In genomic region chr12:51262758-51263177, GRCh38 we compare ENCODE assay signal across 9 cellular contexts. TPM values are rescaled to one million over a fixed set of nuclear protein-coding genes. Genes with fewer than 3 reads are reported as not detected.
A peak's percentile ranks its signal among the peaks of the same experiment; 100 is the strongest.
DNase-seq lines count a peak whose midpoint lies in the region; ATAC-seq, FAIRE-seq and TF ChIP-seq lines count a peak whose summit lies in the region.
"Had no signal": no experiment of that assay in that cellular context is flagged by ENCODE, and none has a peak within 500 bp of the region (broad histone marks: within the 10 kb centered on the region; RNA-seq: fewer than 3 reads in every experiment).

No MANE protein-coding gene starts in this region.

- H3K9me1 ChIP-seq in K562 (ENCODE audit: control insufficient read depth, insufficient read depth, low read length): no peaks in the 10 kb centered on the region

- intact Hi-C loops in K562 (cut with micrococcal nuclease): no loop called here

- H3K27ac ChIP-seq in K562 (ENCODE audit: extremely low read depth, low read depth, low read length): no peak overlapping the region

- H3K9me3 Mint-ChIP-seq in activated CD8-positive, alpha-beta memory T cell treated with anti-CD3 and anti-CD28 coated beads, Interleukin-2, amount 10 ng/mL, durations not matched to agents 7 days and 5 days (ENCODE audit: low read depth): no peaks in the 10 kb centered on the region
- H3K9me3 Mint-ChIP-seq in nephron progenitor cell: no peaks in the 10 kb centered on the region

- no peak overlapping the region; the same call in 1 of the 2 replicates for H3K4me2 ChIP-seq in K562 (ENCODE audit: insufficient read depth, low read length)

- H3K4me1 Mint-ChIP-seq in activated CD8-positive, alpha-beta memory T cell treated with anti-CD3 and anti-CD28 coated beads, Interleukin-2, amount 10 ng/mL, durations not matched to agents 7 days and 5 days: peaks cover 14% of the 10 kb centered on the region
- no peaks in the 10 kb centered on the region for H3K4me1 Mint-ChIP-seq in nephron progenitor cell

- peak; percentile 50 to 55 (median 52) for TF ChIP-seq CTCF in K562 (IDR thresholded peaks at IDR 0.05 in 2 of 3, conservative IDR thresholded peaks at IDR 0.05 in 1 of 3; ENCODE audit: insufficient read depth in 2 of 3, low read depth in 1 of 3, low read length in 3 of 3)
- TF ChIP-seq CTCF in nephron progenitor cell (IDR thresholded peaks at IDR 0.05): no peak

- peak; percentile 43 to 50 for TF ChIP-seq RAD21 in K562 (CRISPR knock-in tag; conservative IDR thresholded peaks at IDR 0.05 in 1 of 2, IDR thresholded peaks at IDR 0.05 in 1 of 2)

- CTCF ChIA-PET in activated CD8-positive, alpha-beta memory T cell treated with anti-CD3 and anti-CD28 coated beads, Interleukin-2, amount 10 ng/mL, durations not matched to agents 7 days and 5 days (lab: Charles Lee): interaction anchor here (0.6 to 3.6 kb wide), 9 partner anchors 8 to 251 kb away, joined by 3 to 34 read pairs (median 4); partner anchors contain the start of genes DAZAP2 and POU6F1
- CTCF ChIA-PET in K562 (lab: Yijun Ruan, JAX; ENCODE audit: low intra/inter-chr PET ratio): interaction anchor here (1.1 kb wide), 1 partner anchor 30 kb away, joined by 3 read pairs; no protein-coding TSS in a partner anchor

- POLR2A ChIA-PET in K562 (lab: Yijun Ruan, JAX): interaction anchor here (0.6 to 2.0 kb wide), 4 partner anchors 10 to 162 kb away, joined by 3 to 4 read pairs (median 4); partner anchors contain the start of gene DAZAP2

- H3K9me3 ChIP-seq in K562 (replicated peaks; ENCODE audit: control insufficient read depth, insufficient read depth, low read depth, low read length): no peaks in the 10 kb centered on the region

- no peak for FAIRE-seq in K562 (lab: Jason Lieb, UNC)
- FAIRE-seq: G401.6 had no signal

- no peak overlapping the region for H3K9ac ChIP-seq in K562 (ENCODE audit: insufficient read depth in 1 of 2, low read depth in 2 of 2, low read length in 2 of 2)

- DNase-seq in activated CD8-positive, alpha-beta memory T cell treated with anti-CD3 and anti-CD28 coated beads, Interleukin-2, amount 10 ng/mL, durations not matched to agents 7 days and 5 days: peak; percentile 51
- no peak for DNase-seq in activated CD8-positive, alpha-beta memory T cell treated with anti-CD3 and anti-CD28 coated beads, Interleukin-2, amount 50 U/mL, for 4 hours
- DNase-seq in NCI-H2227 (lab: John Stamatoyannopoulos, UW; ENCODE audit: unreplicated experiment): peak; percentile 47
- DNase-seq in K562 (ENCODE audit: extremely low read depth in 1 of 4, low spot score in 3 of 4): peak in 2 of 4 experiments; percentile 29 to 64
- DNase-seq in nephron progenitor cell: peak; percentile 35
- no peak for DNase-seq in effector CD4-positive, alpha-beta T cell

- no peaks in the 10 kb centered on the region for H4K20me1 ChIP-seq in K562 (replicated peaks; ENCODE audit: control insufficient read depth, insufficient read depth, low read length)

- H3K4me3 ChIP-seq in K562: no peak overlapping the region

- peaks cover 0 to 6% of the 10 kb centered on the region in 2 experiments; a peak in 3 of 5 replicates for H3K4me1 ChIP-seq in K562 (replicated peaks in 1 of 2; ENCODE audit: control insufficient read depth in 2 of 2, insufficient read depth in 2 of 2, low read length in 2 of 2)

- H3K79me2 ChIP-seq in K562 (ENCODE audit: control insufficient read depth, insufficient read depth, low read length): peaks cover 13% of the 10 kb centered on the region; the same call in 2 of the 3 replicates

- no TSS peak for BruUV-seq in K562 (replicated peaks; lab: Mats Ljungman, UMichigan)

- H3K27ac Mint-ChIP-seq in activated CD8-positive, alpha-beta memory T cell treated with anti-CD3 and anti-CD28 coated beads, Interleukin-2, amount 10 ng/mL, durations not matched to agents 7 days and 5 days: no peak overlapping the region
- H3K27ac Mint-ChIP-seq in nephron progenitor cell: no peak overlapping the region

- in situ Hi-C loops in K562 (cut with MboI): no loop called here

- 12% methylated on average over 7 of the region's 7 CpGs for WGBS in K562 (ENCODE audit: insufficient coverage, low coverage, missing lambda C conversion rate)

- no peak for TF ChIP-seq POLR2A in K562 (conservative IDR thresholded peaks at IDR 0.05)

- peak; percentile 31 for ATAC-seq in activated CD8-positive, alpha-beta memory T cell treated with anti-CD3 and anti-CD28 coated beads, Interleukin-2, amount 10 ng/mL, durations not matched to agents 7 days and 5 days
- ATAC-seq in K562: peak; percentile 64
- no peak for ATAC-seq in GM21526 (IDR thresholded peaks at IDR 0.05; ENCODE audit: low FRiP score, unreplicated experiment)
- ATAC-seq in GM21723 (IDR thresholded peaks at IDR 0.05; ENCODE audit: unreplicated experiment): no peak

- TF ChIP-seq EP300 in K562 (IDR thresholded peaks at IDR 0.05; ENCODE audit: low read length): no peak

- H3K36me3 ChIP-seq in K562 (ENCODE audit: control insufficient read depth, insufficient read depth, low read length): peaks cover 13% of the 10 kb centered on the region; the same call in 1 of the 3 replicates

- no peaks in the 10 kb centered on the region for H3K27me3 ChIP-seq in K562 (ENCODE audit: control insufficient read depth in 2 of 2, insufficient read depth in 2 of 2, low read length in 2 of 2)

- peak overlapping the region; percentile 71; the same call in 1 of the 2 replicates for H2AFZ ChIP-seq in K562 (ENCODE audit: low read depth, low read length)

- H3K36me3 Mint-ChIP-seq in activated CD8-positive, alpha-beta memory T cell treated with anti-CD3 and anti-CD28 coated beads, Interleukin-2, amount 10 ng/mL, durations not matched to agents 7 days and 5 days: peaks cover 2% of the 10 kb centered on the region
- H3K36me3 Mint-ChIP-seq in nephron progenitor cell (ENCODE audit: low read depth): peaks cover 5% of the 10 kb centered on the region

- no peak overlapping the region for H3K4me3 Mint-ChIP-seq in activated CD8-positive, alpha-beta memory T cell treated with anti-CD3 and anti-CD28 coated beads, Interleukin-2, amount 10 ng/mL, durations not matched to agents 7 days and 5 days
- H3K4me3 Mint-ChIP-seq in nephron progenitor cell: no peak overlapping the region

- H3K27me3 Mint-ChIP-seq in activated CD8-positive, alpha-beta memory T cell treated with anti-CD3 and anti-CD28 coated beads, Interleukin-2, amount 10 ng/mL, durations not matched to agents 7 days and 5 days: no peaks in the 10 kb centered on the region
- peaks cover 4% of the 10 kb centered on the region for H3K27me3 Mint-ChIP-seq in nephron progenitor cell (ENCODE audit: low read depth, poor library complexity)

RNA-seq across cellular contexts. Expression of gene SMAGP, which starts 7.4 kb away (rescaled TPM):
- total RNA-seq in activated CD8-positive, alpha-beta memory T cell treated with anti-CD3 and anti-CD28 coated beads, Interleukin-2, amount 10 ng/mL, durations not matched to agents 7 days and 5 days: 1 to 10 TPM; 1.4 to 3.4 TPM
- 33.1 and 42.1 TPM in 2 replicates for total RNA-seq in K562 (2011; cell fraction: chromatin; rRNA removed; ENCODE audit: low replicate concordance)
- 28.7 and 34.4 TPM in 2 replicates for total RNA-seq in K562 (2011; cell fraction: nucleolus; rRNA removed)
- total RNA-seq in K562 (2011; cell fraction: nucleoplasm; rRNA removed): 43.1 and 65.2 TPM in 2 replicates
- 23.1 and 26.4 TPM in 2 replicates for total RNA-seq in K562 (2014; rRNA removed)
- 26.5 and 31.6 TPM in 2 replicates for total RNA-seq in K562 (2014; rRNA removed; fragmentation: Illumina TruSeq; extraction: Trizol)
- total RNA-seq in K562 (2015; rRNA removed; fragmentation: Illumina TruSeq; extraction: Trizol): 24.9 and 25.3 TPM in 2 replicates
- 29.7 and 35.9 TPM in 2 replicates for total RNA-seq in K562 (2021)
- polyA plus RNA-seq in K562 (2011; rRNA removed): 52.2 and 62.3 TPM in 2 replicates
- 47.6 and 61.5 TPM in 2 replicates for polyA plus RNA-seq in K562 (2011; cell fraction: cytosol; rRNA removed)
- polyA plus RNA-seq in K562 (2011; cell fraction: nucleus; rRNA removed): 38.6 and 59.2 TPM in 2 replicates
- polyA plus RNA-seq in K562 (2012): 40.6 and 110 TPM in 2 replicates
- 45.9 and 53.9 TPM in 2 replicates for polyA plus RNA-seq in K562 (2014; fragmentation: Illumina TruSeq; extraction: Trizol)
- polyA plus RNA-seq in K562 (2014; fragmentation: Nextera tagmentation; extraction: Ambion mirVana): 10 to 100 TPM; 26.0 to 29.9 TPM
- polyA plus RNA-seq in K562 (2014; rRNA removed): 33.6 and 35.3 TPM in 2 replicates
- 31.6 and 53.7 TPM in 2 replicates for polyA minus RNA-seq in K562 (2011; rRNA and poly(A)+ RNA removed)
- 14.2 and 22.0 TPM in 2 replicates for polyA minus RNA-seq in K562 (2011; cell fraction: cytosol; rRNA and poly(A)+ RNA removed)
- 10.8 and 13.6 TPM in 2 replicates for polyA minus RNA-seq in K562 (2011; cell fraction: nucleus; rRNA and poly(A)+ RNA removed)

RNA-seq across cellular contexts. Expression of gene DAZAP2, which starts 24.1 kb away (rescaled TPM):
- total RNA-seq in activated CD8-positive, alpha-beta memory T cell treated with anti-CD3 and anti-CD28 coated beads, Interleukin-2, amount 10 ng/mL, durations not matched to agents 7 days and 5 days: 100 to 1,000 TPM; 174 to 181 TPM
- total RNA-seq in K562 (2011; cell fraction: chromatin; rRNA removed; ENCODE audit: low replicate concordance): 65.3 and 70.8 TPM in 2 replicates
- total RNA-seq in K562 (2011; cell fraction: nucleolus; rRNA removed): 50.3 and 56.7 TPM in 2 replicates
- 71.7 and 79.8 TPM in 2 replicates for total RNA-seq in K562 (2011; cell fraction: nucleoplasm; rRNA removed)
- 111 and 116 TPM in 2 replicates for total RNA-seq in K562 (2014; rRNA removed)
- total RNA-seq in K562 (2014; rRNA removed; fragmentation: Illumina TruSeq; extraction: Trizol): 144 and 149 TPM in 2 replicates
- total RNA-seq in K562 (2015; rRNA removed; fragmentation: Illumina TruSeq; extraction: Trizol): 194 and 195 TPM in 2 replicates
- 129 and 132 TPM in 2 replicates for total RNA-seq in K562 (2021)
- polyA plus RNA-seq in K562 (2011; rRNA removed): 329 and 342 TPM in 2 replicates
- 426 and 578 TPM in 2 replicates for polyA plus RNA-seq in K562 (2011; cell fraction: cytosol; rRNA removed)
- 135 and 184 TPM in 2 replicates for polyA plus RNA-seq in K562 (2011; cell fraction: nucleus; rRNA removed)
- 215 and 432 TPM in 2 replicates for polyA plus RNA-seq in K562 (2012)
- polyA plus RNA-seq in K562 (2014; fragmentation: Illumina TruSeq; extraction: Trizol): 276 and 289 TPM in 2 replicates
- polyA plus RNA-seq in K562 (2014; fragmentation: Nextera tagmentation; extraction: Ambion mirVana): 100 to 1,000 TPM; 364 to 668 TPM
- 227 and 282 TPM in 2 replicates for polyA plus RNA-seq in K562 (2014; rRNA removed)
- 188 and 248 TPM in 2 replicates for polyA minus RNA-seq in K562 (2011; rRNA and poly(A)+ RNA removed)
- polyA minus RNA-seq in K562 (2011; cell fraction: cytosol; rRNA and poly(A)+ RNA removed): 112 and 122 TPM in 2 replicates
- 28.7 and 52.4 TPM in 2 replicates for polyA minus RNA-seq in K562 (2011; cell fraction: nucleus; rRNA and poly(A)+ RNA removed)

RNA-seq across cellular contexts. Expression of gene POU6F1, which starts 44.9 kb away (rescaled TPM):
- 1 to 10 TPM; 3.6 to 5.4 TPM for total RNA-seq in activated CD8-positive, alpha-beta memory T cell treated with anti-CD3 and anti-CD28 coated beads, Interleukin-2, amount 10 ng/mL, durations not matched to agents 7 days and 5 days
- total RNA-seq in K562 (2011; cell fraction: chromatin; rRNA removed; ENCODE audit: low replicate concordance): 8.6 and 29.6 TPM in 2 replicates
- 5.3 and 7.0 TPM in 2 replicates for total RNA-seq in K562 (2011; cell fraction: nucleolus; rRNA removed)
- total RNA-seq in K562 (2011; cell fraction: nucleoplasm; rRNA removed): 13.7 and 24.2 TPM in 2 replicates
- 0.36 and 1.3 TPM in 2 replicates for total RNA-seq in K562 (2014; rRNA removed)
- 1.4 and 2.0 TPM in 2 replicates for total RNA-seq in K562 (2014; rRNA removed; fragmentation: Illumina TruSeq; extraction: Trizol)
- total RNA-seq in K562 (2015; rRNA removed; fragmentation: Illumina TruSeq; extraction: Trizol): 0.98 and 1.1 TPM in 2 replicates
- 3.3 and 4.0 TPM in 2 replicates for total RNA-seq in K562 (2021)
- 3.0 and 3.4 TPM in 2 replicates for polyA plus RNA-seq in K562 (2011; rRNA removed)
- polyA plus RNA-seq in K562 (2011; cell fraction: cytosol; rRNA removed): 1.2 and 1.3 TPM in 2 replicates
- polyA plus RNA-seq in K562 (2011; cell fraction: nucleus; rRNA removed): 7.9 and 10.0 TPM in 2 replicates
- 0.89 and 5.9 TPM in 2 replicates for polyA plus RNA-seq in K562 (2012)
- 1.1 and 1.4 TPM in 2 replicates for polyA plus RNA-seq in K562 (2014; fragmentation: Illumina TruSeq; extraction: Trizol)
- polyA plus RNA-seq in K562 (2014; fragmentation: Nextera tagmentation; extraction: Ambion mirVana): under 1 TPM; 0.14 to 0.25 TPM
- polyA plus RNA-seq in K562 (2014; rRNA removed): 0.78 and 1.4 TPM in 2 replicates
- polyA minus RNA-seq in K562 (2011; rRNA and poly(A)+ RNA removed): 1.5 and 1.6 TPM in 2 replicates
- polyA minus RNA-seq in K562 (2011; cell fraction: cytosol; rRNA and poly(A)+ RNA removed): 2.1 and 2.3 TPM in 2 replicates
- 2.3 and 3.6 TPM in 2 replicates for polyA minus RNA-seq in K562 (2011; cell fraction: nucleus; rRNA and poly(A)+ RNA removed)

Comparison
In these comparisons a context has a peak if more than half of its experiments do, and no peak if none do; other contexts are left out.
1. DNase-seq: peak in activated CD8-positive, alpha-beta memory T cell treated with anti-CD3 and anti-CD28 coated beads, Interleukin-2, amount 10 ng/mL, durations not matched to agents 7 days and 5 days (single experiment), NCI-H2227 (single experiment) and nephron progenitor cell (single experiment); none in activated CD8-positive, alpha-beta memory T cell treated with anti-CD3 and anti-CD28 coated beads, Interleukin-2, amount 50 U/mL, for 4 hours (single experiment) and effector CD4-positive, alpha-beta T cell (single experiment).
2. ATAC-seq: peak in activated CD8-positive, alpha-beta memory T cell treated with anti-CD3 and anti-CD28 coated beads, Interleukin-2, amount 10 ng/mL, durations not matched to agents 7 days and 5 days (single experiment) and K562 (single experiment); none in GM21526 (single experiment) and GM21723 (single experiment).
3. RNA of gene SMAGP, which starts 7.4 kb away (total RNA-seq): 23.1 to 65.2 TPM in K562; 1.4 to 3.4 TPM in activated CD8-positive, alpha-beta memory T cell treated with anti-CD3 and anti-CD28 coated beads, Interleukin-2, amount 10 ng/mL, durations not matched to agents 7 days and 5 days; every median in the first group is over 4 times any median in the second.